Comparison of ENCODE assay signal across 29 cellular contexts in genomic region chr2:237167038-237167437, GRCh38.
"Had no signal": no experiment of that assay in that cellular context is flagged by ENCODE, and none has a peak within 500 bp of the region (broad histone marks: within the 10 kb centered on the region; RNA-seq: fewer than 3 reads in every experiment).

No MANE protein-coding gene starts in this region.

- H3K4me3 ChIP-seq: ascending aorta, cardiac muscle cell had no signal

- H3K36me3 ChIP-seq: ascending aorta, cardiac muscle cell, WERI-Rb-1 had no signal

- ATAC-seq: activated CD4-positive, alpha-beta T cell treated with anti-CD3 and anti-CD28 coated beads for 36 hours; activated CD4-positive, CD25-positive, alpha-beta regulatory T cell treated with anti-CD3 and anti-CD28 coated beads, Interleukin-2, amount 50 U/mL, for 24 hours; activated CD8-positive, alpha-beta memory T cell treated with anti-CD3 and anti-CD28 coated beads, Interleukin-2, amount 10 ng/mL, durations not matched to agents 7 days and 5 days; activated CD8-positive, alpha-beta T cell treated with anti-CD3 and anti-CD28 coated beads, Interleukin-2, amount 10 ng/mL, durations not matched to agents 7 days and 5 days; activated naive CD8-positive, alpha-beta T cell treated with anti-CD3 and anti-CD28 coated beads, Interleukin-2, amount 50 U/mL, for 24 hours; T-cell; T-helper 17 cell; WTC11 had no signal

- DNase-seq: activated CD4-positive, alpha-beta memory T cell treated with anti-CD3 and anti-CD28 coated beads, Interleukin-2, amount 10 ng/mL, durations not matched to agents 7 days and 5 days; activated CD4-positive, alpha-beta T cell treated with anti-CD3 and anti-CD28 coated beads for 1 hour; activated CD4-positive, alpha-beta T cell treated with anti-CD3 and anti-CD28 coated beads for 36 hours; activated CD4-positive, alpha-beta T cell treated with anti-CD3 and anti-CD28 coated beads for 48 hours; activated CD4-positive, alpha-beta T cell treated with anti-CD3 and anti-CD28 coated beads, Interleukin-2, amount 50 U/mL, for 48 hours; activated CD4-positive, CD25-positive, alpha-beta regulatory T cell; activated CD8-positive, alpha-beta memory T cell treated with anti-CD3 and anti-CD28 coated beads for 24 hours; activated CD8-positive, alpha-beta memory T cell treated with anti-CD3 and anti-CD28 coated beads, Interleukin-2, amount 10 ng/mL, durations not matched to agents 7 days and 5 days; activated CD8-positive, alpha-beta memory T cell treated with anti-CD3 and anti-CD28 coated beads, Interleukin-2, amount 50 U/mL, for 48 hours; activated CD8-positive, alpha-beta T cell treated with anti-CD3 and anti-CD28 coated beads, Interleukin-2, amount 10 ng/mL, durations not matched to agents 7 days and 5 days; activated effector memory CD4-positive, alpha-beta T cell treated with Interleukin-2 at 50 U/mL for 16 hours; activated gamma-delta T cell; activated naive CD4-positive, alpha-beta T cell treated with anti-CD3 and anti-CD28 coated beads, Interleukin-2, amount 10 ng/mL, durations not matched to agents 7 days and 5 days; activated naive CD4-positive, alpha-beta T cell treated with Interleukin-2 at 50 U/mL for 16 hours; activated naive CD8-positive, alpha-beta T cell treated with anti-CD3 and anti-CD28 coated beads, Interleukin-2, amount 10 ng/mL, durations not matched to agents 7 days and 5 days; activated naive CD8-positive, alpha-beta T cell treated with anti-CD3 and anti-CD28 coated beads, Interleukin-2, amount 50 U/mL, for 24 hours; activated T-cell treated with anti-CD3 and anti-CD28 coated beads, Interleukin-2, amount 50 U/mL, for 24 hours; activated T-cell treated with anti-CD3 and anti-CD28 coated beads, Interleukin-2, amount 50 U/mL, for 48 hours; amygdala; anterior cingulate cortex; caudate nucleus; cerebellar nuclear complex; T-cell; T-helper 17 cell; WERI-Rb-1 had no signal

- H3K27me3 ChIP-seq: ascending aorta, cardiac muscle cell had no signal

- H3K27ac ChIP-seq: ascending aorta, cardiac muscle cell, WERI-Rb-1 had no signal
